ENCODE assay signal across 7 cellular contexts in genomic region chr5:129048509-129048908, GRCh38.
"Had no signal": no experiment of that assay in that cellular context is flagged by ENCODE, and none has a peak within 500 bp of the region (broad histone marks: within the 10 kb centered on the region; RNA-seq: fewer than 3 reads in every experiment).

No MANE protein-coding gene starts in this region.

- H3K4me1 ChIP-seq: HAP-1 had no signal

- DNase-seq: GM23248, GOT3, H7, IMR-90 had no signal

- H3K27ac ChIP-seq: GM23248 had no signal

- ATAC-seq: HCT116, K562 had no signal

- H2AFZ ChIP-seq: GM23248 had no signal

- H3K9ac ChIP-seq: GM23248 had no signal

- H3K4me3 ChIP-seq: GM23248, HAP-1, K562 had no signal

- H3K9me3 ChIP-seq: HAP-1 had no signal

- H3K36me3 ChIP-seq: HAP-1 had no signal
